Comparison of ENCODE assay signal across 8 cellular contexts in genomic region chr1:158998781-158999161, GRCh38. TPM values are rescaled to one million over a fixed set of nuclear protein-coding genes. Genes with fewer than 3 reads are reported as not detected.
A peak's percentile ranks its signal among the peaks of the same experiment; 100 is the strongest.
DNase-seq lines count a peak whose midpoint lies in the region; ATAC-seq and TF ChIP-seq lines count a peak whose summit lies in the region.

No MANE protein-coding gene starts in this region.

- TF ChIP-seq RAD21 in Ishikawa (IDR thresholded peaks at IDR 0.05; ENCODE audit: low read depth): peak; percentile 75

- TF ChIP-seq POLR2A in Peyer's patch (IDR thresholded peaks at IDR 0.05): no peak
- TF ChIP-seq POLR2A in gastrocnemius medialis (IDR thresholded peaks at IDR 0.05): no peak

- CTCF ChIA-PET in A673 (lab: Charles Lee): interaction anchor here (1.0 kb wide), 1 partner anchor 492 kb away, joined by 5 read pairs; no protein-coding TSS in a partner anchor

- POLR2A ChIA-PET in A673 (lab: Charles Lee; ENCODE audit: low non-redundant PET): interaction anchor here (0.7 kb wide), 1 partner anchor 750 kb away, joined by 3 read pairs; no protein-coding TSS in a partner anchor

- no peaks in the 10 kb centered on the region for H3K27me3 ChIP-seq in A673 (replicated peaks; ENCODE audit: insufficient read depth, low read depth, low read length, poor library complexity)
- H3K27me3 ChIP-seq in Peyer's patch: no peaks in the 10 kb centered on the region
- no peaks in the 10 kb centered on the region for H3K27me3 ChIP-seq in brain microvascular endothelial cell (replicated peaks)
- H3K27me3 ChIP-seq in iPS-20b (ENCODE audit: insufficient read depth, low read length): no peaks in the 10 kb centered on the region
- no peaks in the 10 kb centered on the region for H3K27me3 ChIP-seq in gastrocnemius medialis

- in situ Hi-C loops in brain microvascular endothelial cell (cut with HindIII; ENCODE audit: low pct_ligation_motif_present, low sequenced_read_pairs) (no loop called here), gastrocnemius medialis (cut with MboI; ENCODE audit: low sequenced_read_pairs in 4 of 4) (loop anchor here (10.0 to 25.0 kb wide), 5 partner anchors 64 to 1036 kb away; partner anchors contain the start of genes CD1D (in 1 of the 4) and PYHIN1 (in 1 of the 4))

- BruUV-seq in A673 (replicated peaks; lab: Mats Ljungman, UMichigan): no TSS peak

- TF ChIP-seq EP300 in Ishikawa (IDR thresholded peaks at IDR 0.05; ENCODE audit: borderline replicate concordance): no peak

- peak overlapping the region; percentile 78; the same call in 1 of the 2 replicates for H3K9ac ChIP-seq in iPS-20b (ENCODE audit: low read depth, low read length)

- H3K4me3 ChIP-seq in A673 (ENCODE audit: low read depth, low read length, poor library complexity, severe bottlenecking) (peak overlapping the region; percentile 56), Peyer's patch (peak overlapping the region in 3 of 4 donors; percentile 1 to 51 (median 45)), brain microvascular endothelial cell (ENCODE audit: low read depth, low read length) (peak overlapping the region; percentile 60), iPS-20b (ENCODE audit: low read length) (peak overlapping the region; percentile 76), gastrocnemius medialis (peak overlapping the region; percentile 50 to 64 (median 56))

- TF ChIP-seq CTCF in A673 (conservative IDR thresholded peaks at IDR 0.05; ENCODE audit: low read depth, low read length): peak; percentile 91
- peak; percentile 88 to 98 (median 90) for TF ChIP-seq CTCF in Peyer's patch (IDR thresholded peaks at IDR 0.05)
- TF ChIP-seq CTCF in brain microvascular endothelial cell (IDR thresholded peaks at IDR 0.05; ENCODE audit: low read depth, low read length, missing control alignments): peak; percentile 69
- TF ChIP-seq CTCF in gastrocnemius medialis (IDR thresholded peaks at IDR 0.05 in 4 of 5, conservative IDR thresholded peaks at IDR 0.05 in 1 of 5): peak; percentile 69 to 84 (median 73)

- ATAC-seq in gastrocnemius medialis (peak in 1 of 2 donors; percentile 37), GM19467 (IDR thresholded peaks at IDR 0.05; ENCODE audit: unreplicated experiment) (no peak)

- H3K36me3 ChIP-seq in A673 (ENCODE audit: insufficient read depth, low read length, poor library complexity, severe bottlenecking) (no peaks in the 10 kb centered on the region), Peyer's patch (no peaks in the 10 kb centered on the region), brain microvascular endothelial cell (replicated peaks) (no peaks in the 10 kb centered on the region), iPS-20b (ENCODE audit: insufficient read depth, low read depth, low read length) (no peaks in the 10 kb centered on the region), gastrocnemius medialis (no peaks in the 10 kb centered on the region)

- peaks cover 26% of the 10 kb centered on the region for H3K4me1 ChIP-seq in A673 (ENCODE audit: insufficient read depth, low read length, poor library complexity, severe bottlenecking)
- H3K4me1 ChIP-seq in Peyer's patch: peaks cover 0 to 14% (median 0%) of the 10 kb centered on the region in 4 donors
- peaks cover 15% of the 10 kb centered on the region for H3K4me1 ChIP-seq in iPS-20b (ENCODE audit: insufficient read depth, low read length)
- peaks cover 0 to 6% of the 10 kb centered on the region in 2 donors for H3K4me1 ChIP-seq in gastrocnemius medialis

- peak overlapping the region; percentile 60 for H3K27ac ChIP-seq in A673 (ENCODE audit: low read depth, low read length, poor library complexity, severe bottlenecking)
- peak overlapping the region; percentile 34 to 84 (median 48) for H3K27ac ChIP-seq in Peyer's patch
- H3K27ac ChIP-seq in brain microvascular endothelial cell: peak overlapping the region; percentile 78
- no peak overlapping the region for H3K27ac ChIP-seq in iPS-20b (ENCODE audit: low read length)
- peak overlapping the region; percentile 69 to 86 (median 74) for H3K27ac ChIP-seq in gastrocnemius medialis

- DNase-seq in A673 (ENCODE audit: low spot score): peak; percentile 71
- DNase-seq in GM03348 (ENCODE audit: low spot score): peak; percentile 49
- DNase-seq in Peyer's patch: peak; percentile 47 to 64 (median 52)
- peak; percentile 46 for DNase-seq in brain microvascular endothelial cell
- DNase-seq in gastrocnemius medialis: no peak

- intact Hi-C loops in A673 (cut with micrococcal nuclease; ENCODE audit: unreplicated experiment) (loop anchor here (2.0 to 5.0 kb wide), 2 partner anchors 492 to 796 kb away; no protein-coding TSS in a partner anchor), gastrocnemius medialis (cut with DNase I; ENCODE audit: low total_unique reads) (loop anchor here (5.0 to 10.0 kb wide), 2 partner anchors 796 to 1034 kb away; no protein-coding TSS in a partner anchor)

- H3K9me3 ChIP-seq in A673 (ENCODE audit: low read depth, low read length, poor library complexity, severe bottlenecking) (no peaks in the 10 kb centered on the region), Peyer's patch (no peaks in the 10 kb centered on the region), iPS-20b (ENCODE audit: insufficient read depth, low read depth, low read length) (no peaks in the 10 kb centered on the region), gastrocnemius medialis (no peaks in the 10 kb centered on the region)

TF ChIP-seq in Ishikawa, 13 proteins besides CTCF, POLR2A, EP300 and RAD21:
- TF ChIP-seq ZBTB7A (IDR thresholded peaks at IDR 0.05; ENCODE audit: low read depth) (no peak), TAF1 (IDR thresholded peaks at IDR 0.05; ENCODE audit: low read depth) (no peak), EGR1 (IDR thresholded peaks at IDR 0.05) (no peak), CEBPB (IDR thresholded peaks at IDR 0.05) (no peak), YY1 (IDR thresholded peaks at IDR 0.05; ENCODE audit: low read depth) (no peak), TCF12 (IDR thresholded peaks at IDR 0.05; ENCODE audit: low read depth) (no peak), NFIC (IDR thresholded peaks at IDR 0.05) (no peak), FOXM1 (IDR thresholded peaks at IDR 0.05; ENCODE audit: borderline replicate concordance, low read depth) (no peak), CREB1 (IDR thresholded peaks at IDR 0.05; ENCODE audit: low read depth) (no peak), MAX (IDR thresholded peaks at IDR 0.05) (no peak)
- TF ChIP-seq, protein P1, sequence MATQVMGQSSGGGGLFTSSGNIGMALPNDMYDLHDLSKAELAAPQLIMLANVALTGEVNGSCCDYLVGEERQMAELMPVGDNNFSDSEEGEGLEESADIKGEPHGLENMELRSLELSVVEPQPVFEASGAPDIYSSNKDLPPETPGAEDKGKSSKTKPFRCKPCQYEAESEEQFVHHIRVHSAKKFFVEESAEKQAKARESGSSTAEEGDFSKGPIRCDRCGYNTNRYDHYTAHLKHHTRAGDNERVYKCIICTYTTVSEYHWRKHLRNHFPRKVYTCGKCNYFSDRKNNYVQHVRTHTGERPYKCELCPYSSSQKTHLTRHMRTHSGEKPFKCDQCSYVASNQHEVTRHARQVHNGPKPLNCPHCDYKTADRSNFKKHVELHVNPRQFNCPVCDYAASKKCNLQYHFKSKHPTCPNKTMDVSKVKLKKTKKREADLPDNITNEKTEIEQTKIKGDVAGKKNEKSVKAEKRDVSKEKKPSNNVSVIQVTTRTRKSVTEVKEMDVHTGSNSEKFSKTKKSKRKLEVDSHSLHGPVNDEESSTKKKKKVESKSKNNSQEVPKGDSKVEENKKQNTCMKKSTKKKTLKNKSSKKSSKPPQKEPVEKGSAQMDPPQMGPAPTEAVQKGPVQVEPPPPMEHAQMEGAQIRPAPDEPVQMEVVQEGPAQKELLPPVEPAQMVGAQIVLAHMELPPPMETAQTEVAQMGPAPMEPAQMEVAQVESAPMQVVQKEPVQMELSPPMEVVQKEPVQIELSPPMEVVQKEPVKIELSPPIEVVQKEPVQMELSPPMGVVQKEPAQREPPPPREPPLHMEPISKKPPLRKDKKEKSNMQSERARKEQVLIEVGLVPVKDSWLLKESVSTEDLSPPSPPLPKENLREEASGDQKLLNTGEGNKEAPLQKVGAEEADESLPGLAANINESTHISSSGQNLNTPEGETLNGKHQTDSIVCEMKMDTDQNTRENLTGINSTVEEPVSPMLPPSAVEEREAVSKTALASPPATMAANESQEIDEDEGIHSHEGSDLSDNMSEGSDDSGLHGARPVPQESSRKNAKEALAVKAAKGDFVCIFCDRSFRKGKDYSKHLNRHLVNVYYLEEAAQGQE (IDR thresholded peaks at IDR 0.05; ENCODE audit: low read depth): no peak

RNA-seq across cellular contexts. Expression of gene IFI16, which starts 10.9 kb away (rescaled TPM):
- total RNA-seq in A673 (2021): 68.1 and 87.4 TPM in 2 replicates
- 100 to 1,000 TPM in 1 of 4 donors, 10 to 100 TPM in 3; 10.5 to 106 (median 24.9) TPM for total RNA-seq in Peyer's patch
- 10 to 100 TPM; 13.5 to 18.5 (median 14.2) TPM for total RNA-seq in gastrocnemius medialis

Comparison
In these comparisons a context has a peak if more than half of its experiments do, and no peak if none do; other contexts are left out.
1. DNase-seq: peak in A673 (single experiment), GM03348 (single experiment), Peyer's patch (3 of 3) and brain microvascular endothelial cell (single experiment); none in gastrocnemius medialis (0 of 2).
2. Peak in every context shown above with its lines, with median percentiles within 50 percentile points of each other: H3K4me3 ChIP-seq and CTCF ChIP-seq.